In genomic region chr20:59936409-59936808, GRCh38 we compare ENCODE assay signal across 2 cellular contexts.
TF ChIP-seq lines count a peak whose summit lies in the region.

No MANE protein-coding gene starts in this region.

TF ChIP-seq in HEK293, 187 proteins besides CTCF, POLR2A, EP300 and RAD21:
- TF ChIP-seq ZNF600 (tag by site-specific recombination; IDR thresholded peaks at IDR 0.05) (0 out of 2 replicates have a peak, but pooled peaks have one; percentile 26), PRDM6 (tag by site-specific recombination; IDR thresholded peaks at IDR 0.05) (no peak), ZBTB26 (tag by site-specific recombination; optimal IDR thresholded peaks at IDR 0.05) (no peak)
TF ChIP-seq in HEK293: peak in this region for 1.

TF ChIP-seq in K562, 482 proteins besides CTCF, POLR2A, EP300 and RAD21:
- TF ChIP-seq ILK (tag; IDR thresholded peaks at IDR 0.05; ENCODE audit: borderline replicate concordance, low read depth) (no peak), ETS1 (conservative IDR thresholded peaks at IDR 0.05; ENCODE audit: control insufficient read depth, low read depth, low read length) (no peak), L3MBTL2 (IDR thresholded peaks at IDR 0.05) (no peak), GTF3C2 (IDR thresholded peaks at IDR 0.05; ENCODE audit: borderline replicate concordance, extremely low read depth, insufficient read length) (no peak), PHF8 (IDR thresholded peaks at IDR 0.05; ENCODE audit: borderline replicate concordance, low read length) (no peak), THAP12 (CRISPR knock-in tag; IDR thresholded peaks at IDR 0.05) (no peak), FOXM1 (IDR thresholded peaks at IDR 0.05; ENCODE audit: low read depth) (no peak), FOXM1 (CRISPR knock-in tag; IDR thresholded peaks at IDR 0.05; ENCODE audit: low read depth) (no peak), ZNF79 (CRISPR knock-in tag; IDR thresholded peaks at IDR 0.05; ENCODE audit: low read depth) (no peak), DMBX1 (CRISPR knock-in tag; IDR thresholded peaks at IDR 0.05; ENCODE audit: borderline replicate concordance) (no peak), FOXA1 (IDR thresholded peaks at IDR 0.05; ENCODE audit: borderline replicate concordance) (no peak), XRCC5 (IDR thresholded peaks at IDR 0.05; ENCODE audit: low read depth, low read length) (no peak), SMAD1 (IDR thresholded peaks at IDR 0.05; ENCODE audit: low read depth, low read length, partially characterized antibody) (no peak), STAG1 (CRISPR knock-in tag; IDR thresholded peaks at IDR 0.05; ENCODE audit: borderline replicate concordance) (no peak), NUFIP1 (IDR thresholded peaks at IDR 0.05; ENCODE audit: partially characterized antibody) (no peak), ZNF121 (CRISPR knock-in tag; conservative IDR thresholded peaks at IDR 0.05) (no peak), BCLAF1 (IDR thresholded peaks at IDR 0.05; ENCODE audit: borderline replicate concordance in 1 of 2, control insufficient read depth in 1 of 2, low read depth in 2 of 2, low read length in 1 of 2) (no peak), ZNF165 (CRISPR knock-in tag; IDR thresholded peaks at IDR 0.05; ENCODE audit: borderline replicate concordance) (no peak)
TF ChIP-seq in K562: peak in this region for 0.
